Comparison of ENCODE assay signal across 32 cellular contexts in the genomic region with DNA sequence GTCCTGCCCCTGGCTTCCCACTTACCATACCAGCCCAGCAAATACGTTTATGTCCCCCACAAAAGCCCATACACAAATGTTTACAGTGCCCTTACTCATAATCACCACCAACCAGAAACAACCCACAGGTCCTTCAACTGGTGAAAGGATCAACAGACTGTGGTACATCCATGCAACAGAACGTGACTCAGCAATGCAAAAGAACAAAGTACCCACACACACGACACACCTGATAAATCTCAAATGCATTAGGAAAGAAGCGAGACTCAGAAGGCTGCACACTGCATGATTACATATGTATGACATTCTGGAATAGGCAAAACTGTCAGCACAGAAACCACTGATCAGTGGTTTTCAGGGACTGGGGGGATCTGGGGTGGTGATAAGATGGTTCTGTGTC. TPM values are rescaled to one million over a fixed set of nuclear protein-coding genes. Genes with fewer than 3 reads are reported as not detected.
"Had no signal": no experiment of that assay in that cellular context is flagged by ENCODE, and none has a peak within 500 bp of the region (broad histone marks: within the 10 kb centered on the region; RNA-seq: fewer than 3 reads in every experiment).

No MANE protein-coding gene starts in this region.

- FAIRE-seq: TTC549 had no signal

- H3K27ac ChIP-seq: brain microvascular endothelial cell, cardiac muscle cell, Peyer's patch, RWPE1, SJCRH30 had no signal

- DNase-seq: activated B cell treated with CpG ODN at 0.5 μM for 24 hours; activated CD4-positive, alpha-beta memory T cell treated with anti-CD3 and anti-CD28 coated beads, Interleukin-2, amount 10 ng/mL, durations not matched to agents 7 days and 5 days; activated CD4-positive, alpha-beta T cell treated with anti-CD3 and anti-CD28 coated beads for 1 hour; activated CD4-positive, alpha-beta T cell treated with anti-CD3 and anti-CD28 coated beads, Interleukin-2, amount 10 ng/mL, durations not matched to agents 7 days and 5 days; activated gamma-delta T cell; activated naive CD4-positive, alpha-beta T cell treated with anti-CD3 and anti-CD28 coated beads for 36 hours; activated T-cell treated with anti-CD3 and anti-CD28 coated beads for 4 hours; activated T-cell treated with anti-CD3 and anti-CD28 coated beads, Interleukin-2, amount 50 U/mL, for 48 hours; brain microvascular endothelial cell; MG63; MV-4-11; NCI-H1092 treated with DMSO at 0.1 percent for 48 hours; NCI-H1436; NCI-H187; NCI-H2081; NCI-H510A treated with DMSO at 0.1 percent for 48 hours; NCI-H69; NK-92 treated with Interleukin-12 subunit alpha and Interleukin-12 subunit beta, amount 100 ng/mL, for 24 hours; Peyer's patch; Right ventricle myocardium superior; SJCRH30; SW 1271; T1000 had no signal

- H3K9me3 ChIP-seq: MG63 had no signal

- ATAC-seq: activated T-helper 17 cell treated with anti-CD3 and anti-CD28 coated beads, Interleukin-2, amount 50 U/mL, for 72 hours; SK-N-SH treated with all-trans-retinoic acid at 6 μM for 48 hours had no signal

- H3K4me3 ChIP-seq: cardiac muscle cell, MG63, Peyer's patch, SJCRH30 had no signal

- H3K27me3 ChIP-seq: MG63, Peyer's patch had no signal

- H3K36me3 ChIP-seq: brain microvascular endothelial cell, cardiac muscle cell, MG63, Peyer's patch, SJCRH30 had no signal

- H3K4me1 ChIP-seq: Peyer's patch had no signal

RNA-seq across cellular contexts. Expression of a gene that starts 20.5 kb away (rescaled TPM):
- total RNA-seq: activated B cell treated with CpG ODN at 0.5 μM for 24 hours; activated CD4-positive, alpha-beta memory T cell treated with anti-CD3 and anti-CD28 coated beads, Interleukin-2, amount 10 ng/mL, durations not matched to agents 7 days and 5 days; activated CD4-positive, alpha-beta T cell treated with anti-CD3 and anti-CD28 coated beads, Interleukin-2, amount 10 ng/mL, durations not matched to agents 7 days and 5 days; activated naive CD4-positive, alpha-beta T cell treated with anti-CD3 and anti-CD28 coated beads for 36 hours; activated T-helper 17 cell treated with anti-CD3 and anti-CD28 coated beads, Interleukin-2, amount 50 U/mL, for 72 hours; cardiac muscle cell; cerebellum; Peyer's patch; Right ventricle myocardium superior; SJCRH30; T-helper 1 cell treated with Interleukin-12 subunit alpha and Interleukin-12 subunit beta and Interleukin-4 antibody, amounts not matched to agents 30 ng/mL and 1 ng/mL, for 36 hours had no signal
- polyA plus RNA-seq: adipose tissue, cardiac muscle cell, IgD-negative memory B cell had no signal
